ENCODE assay signal across 8 cellular contexts in the genomic region with DNA sequence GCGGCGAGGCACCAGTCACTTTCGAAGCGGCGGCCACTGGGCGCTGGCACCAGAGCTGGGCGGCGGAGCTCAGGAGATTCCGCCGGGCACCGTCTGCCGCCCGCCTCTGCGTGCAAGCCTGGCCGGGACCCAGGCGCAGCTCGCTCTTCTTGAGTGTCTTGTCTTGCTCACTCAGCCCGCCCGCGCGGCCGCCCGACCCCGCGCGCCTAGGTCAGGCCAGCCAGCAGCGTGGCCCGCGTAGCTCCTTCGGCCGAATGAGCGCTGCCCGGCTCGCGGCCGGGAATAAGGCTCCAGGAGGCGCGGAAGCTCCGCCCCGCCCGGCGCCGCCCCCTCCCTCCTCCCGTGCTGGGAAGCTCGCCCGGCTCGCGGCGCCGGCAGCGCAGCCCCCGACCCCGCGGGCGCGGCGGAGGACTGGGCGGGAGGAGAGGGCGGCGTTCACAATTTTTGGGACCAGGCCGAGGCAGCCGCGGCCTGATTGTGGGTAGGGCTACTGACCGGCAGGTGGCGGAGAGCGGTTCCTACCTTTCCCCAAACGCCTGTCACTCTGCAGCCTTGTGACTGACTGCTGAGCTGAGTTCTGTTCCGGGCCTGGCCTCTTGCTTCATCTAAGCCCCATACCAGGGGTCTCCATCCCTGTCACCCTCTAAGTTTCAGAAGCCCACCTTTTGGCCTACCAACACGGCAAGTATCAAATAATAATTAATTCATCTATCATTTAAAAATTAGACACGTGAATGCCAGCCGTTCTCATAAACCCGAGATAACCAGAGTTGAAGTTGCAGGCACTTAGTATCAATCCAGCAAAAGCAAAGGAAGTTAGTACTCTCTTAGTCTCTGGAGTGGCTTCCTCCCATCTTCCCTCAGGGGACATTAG. TPM values are rescaled to one million over a fixed set of nuclear protein-coding genes. Genes with fewer than 3 reads are reported as not detected.
DNase-seq lines count a peak whose midpoint lies in the region; ATAC-seq and TF ChIP-seq lines count a peak whose summit lies in the region.

A gene with protein sequence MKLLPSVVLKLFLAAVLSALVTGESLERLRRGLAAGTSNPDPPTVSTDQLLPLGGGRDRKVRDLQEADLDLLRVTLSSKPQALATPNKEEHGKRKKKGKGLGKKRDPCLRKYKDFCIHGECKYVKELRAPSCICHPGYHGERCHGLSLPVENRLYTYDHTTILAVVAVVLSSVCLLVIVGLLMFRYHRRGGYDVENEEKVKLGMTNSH (minus strand): TSS at position 256 of the 874 bp plus-strand sequence. CDS start 275 bp downstream, outside the sequence.

- 0 to 1% methylated on average over 14 to 49 of the region's 72 CpGs for WGBS in testis, 2 donors

- peak; percentile 73 for TF ChIP-seq POLR2A in testis (IDR thresholded peaks at IDR 0.05)

- POLR2A ChIA-PET in naive thymus-derived CD4-positive, alpha-beta T cell (lab: Charles Lee): interaction anchor here (0.6 to 2.0 kb wide), 4 partner anchors 8 to 51 kb away, joined by 3 to 9 read pairs (median 4); no protein-coding TSS in a partner anchor

- H3K9me3 Mint-ChIP-seq in naive thymus-derived CD4-positive, alpha-beta T cell: no peaks in the 10 kb centered on the region

- DNase-seq in Caki2 (ENCODE audit: low read depth) (peak; percentile 72), HK-2 (ENCODE audit: unreplicated experiment) (peak; percentile 81), fibroblast of peridontal ligament (ENCODE audit: extremely low read depth) (peak; percentile 52), testis (peak; percentile 90)
- peak; percentile 35 for DNase-seq in activated effector memory CD4-positive, alpha-beta T cell treated with Interleukin-2 at 50 U/mL for 16 hours
- DNase-seq in naive thymus-derived CD4-positive, alpha-beta T cell: peak; percentile 19 to 74 (median 42)

- H3K27me3 Mint-ChIP-seq in naive thymus-derived CD4-positive, alpha-beta T cell: peaks cover 0 to 17% (median 5%) of the 10 kb centered on the region in 5 donors

- intact Hi-C loops in naive thymus-derived CD4-positive, alpha-beta T cell (cut with micrococcal nuclease): loop anchor here (1.0 to 10.0 kb wide), 4 partner anchors 11 to 232 kb away; a partner anchor contains a TSS
- intact Hi-C loops in testis (cut with DNase I; ENCODE audit: low total_unique reads): no loop called here

- H3K4me1 Mint-ChIP-seq in naive thymus-derived CD4-positive, alpha-beta T cell: peaks cover 34 to 68% (median 52%) of the 10 kb centered on the region in 7 donors

- H3K27me3 ChIP-seq in naive thymus-derived CD4-positive, alpha-beta T cell (ENCODE audit: control insufficient read depth in 2 of 2, insufficient read depth in 2 of 2, low read length in 2 of 2): no peaks in the 10 kb centered on the region
- no peaks in the 10 kb centered on the region for H3K27me3 ChIP-seq in testis

- peaks cover 0 to 25% (median 0%) of the 10 kb centered on the region in 5 donors for H3K36me3 Mint-ChIP-seq in naive thymus-derived CD4-positive, alpha-beta T cell

- TF ChIP-seq CTCF in testis (IDR thresholded peaks at IDR 0.05): peak; percentile 27 to 53 (median 46)

- H3K4me1 ChIP-seq in naive thymus-derived CD4-positive, alpha-beta T cell (ENCODE audit: control insufficient read depth in 2 of 2, insufficient read depth in 2 of 2, low read length in 2 of 2): peaks cover 10 to 41% of the 10 kb centered on the region in 2 donors
- peaks cover 16% of the 10 kb centered on the region for H3K4me1 ChIP-seq in testis

- peak within 1 kb of the TSS; percentile 49 for H3K4me3 ChIP-seq in naive thymus-derived CD4-positive, alpha-beta T cell (ENCODE audit: low read length)
- H3K4me3 ChIP-seq in testis: peak within 1 kb of the TSS; percentile 77 to 86

- peak within 1 kb of the TSS; percentile 57 for H3K27ac ChIP-seq in naive thymus-derived CD4-positive, alpha-beta T cell (ENCODE audit: low read depth, low read length)
- H3K27ac ChIP-seq in testis: peak within 1 kb of the TSS; percentile 64 to 77

- H3K36me3 ChIP-seq in naive thymus-derived CD4-positive, alpha-beta T cell (ENCODE audit: control insufficient read depth in 2 of 3, insufficient read depth in 3 of 3, low read length in 3 of 3): no peaks in the 10 kb centered on the region
- no peaks in the 10 kb centered on the region for H3K36me3 ChIP-seq in testis (ENCODE audit: low read depth, missing control alignments)

- ATAC-seq in GM19468 (IDR thresholded peaks at IDR 0.05; ENCODE audit: extremely low read depth, unreplicated experiment): peak; percentile 51
- ATAC-seq in naive thymus-derived CD4-positive, alpha-beta T cell: peak; percentile 73

- H3K9me3 ChIP-seq in naive thymus-derived CD4-positive, alpha-beta T cell (ENCODE audit: control insufficient read depth in 2 of 3, low read length in 3 of 3): no peaks in the 10 kb centered on the region
- H3K9me3 ChIP-seq in testis: no peaks in the 10 kb centered on the region

- H3K4me3 Mint-ChIP-seq in naive thymus-derived CD4-positive, alpha-beta T cell: peak within 1 kb of the TSS; percentile 73 to 91 (median 84)

- CTCF ChIA-PET in naive thymus-derived CD4-positive, alpha-beta T cell (lab: Charles Lee): interaction anchor here (0.7 to 14.9 kb wide), 5 partner anchors 9 to 102 kb away, joined by 3 to 262 read pairs (median 3); no protein-coding TSS in a partner anchor

- H3K27ac Mint-ChIP-seq in naive thymus-derived CD4-positive, alpha-beta T cell: peak within 1 kb of the TSS in 8 of 9 donors; percentile 33 to 94 (median 62)

- in situ Hi-C loops in Caki2 (cut with HindIII; ENCODE audit: low pct_unique_long_range_greater_than_20kb, low sequenced_read_pairs): no loop called here

TF ChIP-seq in PFSK-1, 5 proteins besides CTCF, POLR2A, EP300 and RAD21:
- TF ChIP-seq POLR2AphosphoS5 (IDR thresholded peaks at IDR 0.05; ENCODE audit: low read depth, low read length) (peak; percentile 95), SIN3A (IDR thresholded peaks at IDR 0.05; ENCODE audit: borderline replicate concordance, insufficient read depth, low read length) (peak; percentile 40; the same call in 1 of the 2 replicates), FOXP2 (optimal IDR thresholded peaks at IDR 0.05; ENCODE audit: borderline replicate concordance, extremely low read depth, extremely low read length, insufficient read depth) (peak; percentile 77), TAF1 (IDR thresholded peaks at IDR 0.05; ENCODE audit: borderline replicate concordance, insufficient read depth, low read length) (peak; percentile 64; the same call in 1 of the 2 replicates)
- TF ChIP-seq, protein P1, sequence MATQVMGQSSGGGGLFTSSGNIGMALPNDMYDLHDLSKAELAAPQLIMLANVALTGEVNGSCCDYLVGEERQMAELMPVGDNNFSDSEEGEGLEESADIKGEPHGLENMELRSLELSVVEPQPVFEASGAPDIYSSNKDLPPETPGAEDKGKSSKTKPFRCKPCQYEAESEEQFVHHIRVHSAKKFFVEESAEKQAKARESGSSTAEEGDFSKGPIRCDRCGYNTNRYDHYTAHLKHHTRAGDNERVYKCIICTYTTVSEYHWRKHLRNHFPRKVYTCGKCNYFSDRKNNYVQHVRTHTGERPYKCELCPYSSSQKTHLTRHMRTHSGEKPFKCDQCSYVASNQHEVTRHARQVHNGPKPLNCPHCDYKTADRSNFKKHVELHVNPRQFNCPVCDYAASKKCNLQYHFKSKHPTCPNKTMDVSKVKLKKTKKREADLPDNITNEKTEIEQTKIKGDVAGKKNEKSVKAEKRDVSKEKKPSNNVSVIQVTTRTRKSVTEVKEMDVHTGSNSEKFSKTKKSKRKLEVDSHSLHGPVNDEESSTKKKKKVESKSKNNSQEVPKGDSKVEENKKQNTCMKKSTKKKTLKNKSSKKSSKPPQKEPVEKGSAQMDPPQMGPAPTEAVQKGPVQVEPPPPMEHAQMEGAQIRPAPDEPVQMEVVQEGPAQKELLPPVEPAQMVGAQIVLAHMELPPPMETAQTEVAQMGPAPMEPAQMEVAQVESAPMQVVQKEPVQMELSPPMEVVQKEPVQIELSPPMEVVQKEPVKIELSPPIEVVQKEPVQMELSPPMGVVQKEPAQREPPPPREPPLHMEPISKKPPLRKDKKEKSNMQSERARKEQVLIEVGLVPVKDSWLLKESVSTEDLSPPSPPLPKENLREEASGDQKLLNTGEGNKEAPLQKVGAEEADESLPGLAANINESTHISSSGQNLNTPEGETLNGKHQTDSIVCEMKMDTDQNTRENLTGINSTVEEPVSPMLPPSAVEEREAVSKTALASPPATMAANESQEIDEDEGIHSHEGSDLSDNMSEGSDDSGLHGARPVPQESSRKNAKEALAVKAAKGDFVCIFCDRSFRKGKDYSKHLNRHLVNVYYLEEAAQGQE (IDR thresholded peaks at IDR 0.05; ENCODE audit: insufficient read depth in 1 of 2, low read depth in 2 of 2, low read length in 2 of 2): no peak; a peak in 1 of 4 replicates

RNA-seq across cellular contexts. Expression of the gene that starts here (rescaled TPM):
- 1.8 and 5.8 TPM in 2 replicates for total RNA-seq in Caki2 (2014; rRNA removed; shearing (Covaris generic); ENCODE audit: low replicate concordance)
- 17.2 TPM for polyA plus RNA-seq in PFSK-1 (2012; ENCODE audit: insufficient read length, low read depth)
- total RNA-seq in naive thymus-derived CD4-positive, alpha-beta T cell: 10 to 100 TPM in 3 of 5 experiments, under 1 TPM in 2; 0.35 to 95.5 (median 11.6) TPM
- not detected for polyA plus RNA-seq in naive thymus-derived CD4-positive, alpha-beta T cell
- 10 to 100 TPM; 23.2 to 23.9 TPM for total RNA-seq in testis
- 8.2 TPM for polyA plus RNA-seq in testis (ENCODE audit: insufficient read depth, low read depth, low replicate concordance)

Comparison
In these comparisons a context has a peak if more than half of its experiments do, and no peak if none do; other contexts are left out.
1. Peak in every context shown above with its lines: DNase-seq, ATAC-seq, H3K4me3 ChIP-seq and H3K27ac ChIP-seq.
2. DNase-seq: peak in every context shown above with its lines; median percentile 90 in testis; 81 in HK-2; 72 in Caki2; 52 in fibroblast of peridontal ligament; 42 in naive thymus-derived CD4-positive, alpha-beta T cell; 35 in activated effector memory CD4-positive, alpha-beta T cell treated with Interleukin-2 at 50 U/mL for 16 hours.